ENCODE assay signal across 23 cellular contexts in the genomic region with DNA sequence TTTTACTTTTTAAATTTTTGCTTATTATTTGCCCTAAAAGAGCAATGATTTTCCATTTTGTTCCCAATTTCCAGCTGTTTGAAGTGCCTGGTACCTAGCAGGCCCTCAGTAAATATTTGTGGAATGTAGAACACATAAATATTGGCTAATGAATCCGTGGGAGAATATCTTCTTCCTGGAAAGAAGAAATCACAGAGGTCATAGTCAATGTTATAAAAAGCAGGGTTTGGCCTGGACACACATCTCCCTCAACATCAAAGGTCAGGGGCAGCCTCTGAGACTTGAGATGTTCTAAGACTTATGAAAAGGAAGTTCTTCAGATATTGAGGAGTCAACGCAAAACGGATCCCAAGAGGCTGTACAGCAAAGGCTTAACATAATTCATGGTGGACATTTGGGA.
"Had no signal": no experiment of that assay in that cellular context is flagged by ENCODE, and none has a peak within 500 bp of the region (broad histone marks: within the 10 kb centered on the region; RNA-seq: fewer than 3 reads in every experiment).

No MANE protein-coding gene starts in this region.

- H3K4me3 ChIP-seq: coronary artery, heart right ventricle, lung, ovary, right atrium auricular region, spleen, tibial nerve, upper lobe of right lung, vagina had no signal

- H3K36me3 ChIP-seq: heart right ventricle, neutrophil, ovary, right atrium auricular region, spleen, upper lobe of right lung, vagina had no signal

- H3K27me3 ChIP-seq: heart right ventricle, neutrophil, ovary, right atrium auricular region, spleen, tibial nerve, upper lobe of right lung, vagina had no signal

- H3K9me3 ChIP-seq: heart right ventricle, neutrophil, ovary, right atrium auricular region, spleen, tibial nerve, upper lobe of right lung, vagina had no signal

- FAIRE-seq: endothelial cell of umbilical vein, islet of Langerhans had no signal

- H3K4me1 ChIP-seq: heart right ventricle, right atrium auricular region, spleen, upper lobe of right lung, vagina had no signal

- DNase-seq: effector CD4-positive, alpha-beta T cell; endodermal cell; erythroblast; foreskin melanocyte; heart right ventricle; kidney glomerular epithelial cell; naive thymus-derived CD4-positive, alpha-beta T cell; nephron progenitor cell; ovary; spleen; stimulated activated CD4-positive, alpha-beta T cell treated with anti-CD3 and anti-CD28 coated beads, Interleukin-15, amount 100 ng/mL, for 24 hours; stimulated activated CD4-positive, alpha-beta T cell treated with anti-CD3 and anti-CD28 coated beads, Interleukin-1b, Interleukin-23, amount 100 ng/mL, for 48 hours; stimulated activated CD4-positive, alpha-beta T cell treated with anti-CD3 and anti-CD28 coated beads, Interleukin-4, amount 100 ng/mL, for 24 hours; upper lobe of right lung had no signal

- H3K27ac ChIP-seq: coronary artery, heart right ventricle, neutrophil, ovary, right atrium auricular region, spleen, tibial nerve, upper lobe of right lung, vagina had no signal

- ATAC-seq: heart right ventricle; naive thymus-derived CD4-positive, alpha-beta T cell; stimulated activated memory B cell treated with anti-CD40 and anti-IgM and Interleukin-4, amounts not matched to agents 10 μg/mL and 1 μg/mL and 100 μg/mL, for 72 hours had no signal
